In genomic region chr20:5928063-5928462, GRCh38 we compare ENCODE assay signal across 27 cellular contexts.
"Had no signal": no experiment of that assay in that cellular context is flagged by ENCODE, and none has a peak within 500 bp of the region (broad histone marks: within the 10 kb centered on the region; RNA-seq: fewer than 3 reads in every experiment).

No MANE protein-coding gene starts in this region.

- DNase-seq: activated CD4-positive, alpha-beta memory T cell treated with anti-CD3 and anti-CD28 coated beads for 36 hours; activated CD4-positive, alpha-beta T cell treated with anti-CD3 and anti-CD28 coated beads for 36 hours; activated CD4-positive, alpha-beta T cell treated with anti-CD3 and anti-CD28 coated beads, Interleukin-2, amount 10 ng/mL, durations not matched to agents 24 days and 14 days; activated CD4-positive, CD25-positive, alpha-beta regulatory T cell; activated CD4-positive, CD25-positive, alpha-beta regulatory T cell treated with anti-CD3 and anti-CD28 coated beads, Interleukin-2, amount 50 U/mL, for 72 hours; activated CD8-positive, alpha-beta memory T cell treated with anti-CD3 and anti-CD28 coated beads, Interleukin-2, amount 50 U/mL, for 48 hours; activated CD8-positive, alpha-beta T cell treated with anti-CD3 and anti-CD28 coated beads, Interleukin-2, amount 10 ng/mL, durations not matched to agents 7 days and 5 days; activated gamma-delta T cell; activated naive CD4-positive, alpha-beta T cell; activated naive CD4-positive, alpha-beta T cell treated with anti-CD3 and anti-CD28 coated beads, Interleukin-2, amount 10 ng/mL, durations not matched to agents 7 days and 5 days; activated naive CD8-positive, alpha-beta T cell treated with anti-CD3 and anti-CD28 coated beads, Interleukin-2, amount 10 ng/mL, durations not matched to agents 7 days and 5 days; activated T-cell treated with anti-CD3 and anti-CD28 coated beads for 4 hours; activated T-cell treated with anti-CD3 and anti-CD28 coated beads, Interleukin-2, amount 50 U/mL, for 24 hours; activated T-cell treated with anti-CD3 and anti-CD28 coated beads, Interleukin-2, amount 50 U/mL, for 72 hours; anterior cingulate cortex; brain microvascular endothelial cell; dorsolateral prefrontal cortex; effector memory CD8-positive, alpha-beta T cell; esophagus squamous epithelium; foreskin melanocyte; heart right ventricle; T-helper 1 cell; T-helper 17 cell; T1000 had no signal

- H3K4me1 ChIP-seq: esophagus squamous epithelium, gastroesophageal sphincter, heart right ventricle had no signal

- H3K4me3 ChIP-seq: coronary artery, dorsolateral prefrontal cortex, esophagus squamous epithelium, gastroesophageal sphincter, heart right ventricle had no signal

- H3K27me3 ChIP-seq: brain microvascular endothelial cell, dorsolateral prefrontal cortex had no signal

- H3K36me3 ChIP-seq: brain microvascular endothelial cell, esophagus squamous epithelium, gastroesophageal sphincter, heart right ventricle had no signal

- H3K27ac ChIP-seq: brain microvascular endothelial cell, coronary artery, epithelial cell of prostate, esophagus squamous epithelium, gastroesophageal sphincter, heart right ventricle had no signal

- H3K9me3 ChIP-seq: esophagus squamous epithelium, gastroesophageal sphincter, heart right ventricle had no signal
